Comparison of ENCODE assay signal across 8 cellular contexts in genomic region chr12:42325326-42325775, GRCh38. TPM values are rescaled to one million over a fixed set of nuclear protein-coding genes. Genes with fewer than 3 reads are reported as not detected.
A peak's percentile ranks its signal among the peaks of the same experiment; 100 is the strongest.
DNase-seq lines count a peak whose midpoint lies in the region; ATAC-seq and TF ChIP-seq lines count a peak whose summit lies in the region.

No MANE protein-coding gene starts in this region.

- H3K9me3 Mint-ChIP-seq in activated naive CD4-positive, alpha-beta T cell treated with anti-CD3 and anti-CD28 coated beads, Interleukin-2, amount 50 U/mL, for 24 hours = no peaks in the 10 kb centered on the region
- H3K9me3 Mint-ChIP-seq in MCF 10A (ENCODE audit: unreplicated experiment) = no peaks in the 10 kb centered on the region

- no peak overlapping the region for H3K4ac ChIP-seq in mesendoderm (ENCODE audit: low read depth, low read length)

- no peak for TF ChIP-seq CTCF in MCF 10A (IDR thresholded peaks at IDR 0.05; ENCODE audit: unreplicated experiment)
- TF ChIP-seq CTCF in upper lobe of right lung (IDR thresholded peaks at IDR 0.05) = no peak

- CTCF ChIA-PET in MCF 10A (lab: Yijun Ruan, JAX) = interaction anchor here (0.6 to 1.0 kb wide), 4 partner anchors 69 to 237 kb away, joined by 3 to 4 read pairs (median 3); no protein-coding TSS in a partner anchor

- no CpG with 5 or more reads among the region's 11 CpGs for whole genome bisulfite sequencing in mesendoderm (ENCODE audit: extremely low coverage, insufficient coverage, low lambda C conversion rate)

- H3K79me2 ChIP-seq in mesendoderm (ENCODE audit: control insufficient read depth, insufficient read depth, low read length) = peaks cover 35% of the 10 kb centered on the region

- H3K36me3 ChIP-seq in mesendoderm (ENCODE audit: control insufficient read depth, insufficient read depth, low read length) (no peaks in the 10 kb centered on the region), upper lobe of right lung (peaks cover 22% of the 10 kb centered on the region)

- peak overlapping the region; percentile 88 for H3K18ac ChIP-seq in mesendoderm (ENCODE audit: low read length)

- TSS peak; percentile 68 for BruUV-seq in MCF 10A (replicated peaks; lab: Mats Ljungman, UMichigan)

- no peak overlapping the region for H2BK15ac ChIP-seq in mesendoderm (replicated peaks; ENCODE audit: low read depth)

- ATAC-seq in upper lobe of right lung (no peak), HG03135 (IDR thresholded peaks at IDR 0.05; ENCODE audit: unreplicated experiment) (no peak), HG03521 (IDR thresholded peaks at IDR 0.05; ENCODE audit: unreplicated experiment) (no peak)

- peak overlapping the region; percentile 91 for H3K56ac ChIP-seq in mesendoderm (ENCODE audit: low read length)

- H2BK5ac ChIP-seq in mesendoderm (ENCODE audit: low read length) = no peak overlapping the region

- H2AK5ac ChIP-seq in mesendoderm (ENCODE audit: low read length) = no peak overlapping the region

- peak overlapping the region; percentile 92 for H3K27ac ChIP-seq in mesendoderm (ENCODE audit: low read depth, low read length)
- peak overlapping the region; percentile 89 for H3K27ac ChIP-seq in upper lobe of right lung

- DNase-seq in activated naive CD4-positive, alpha-beta T cell treated with Interleukin-2 at 50 U/mL for 16 hours = no peak
- DNase-seq in MCF 10A (ENCODE audit: unreplicated experiment) (no peak), mesendoderm (no peak), upper lobe of right lung (no peak), HUDEP-2 (lab: John Stamatoyannopoulos, UW; ENCODE audit: unreplicated experiment in 76 of 76) (no peak)

- H3K4me2 ChIP-seq in mesendoderm (ENCODE audit: low read length) = peak overlapping the region; percentile 69

- no peaks in the 10 kb centered on the region for H3K9me3 ChIP-seq in upper lobe of right lung

- H3K4me3 ChIP-seq in mesendoderm (ENCODE audit: low read length) (peak overlapping the region; percentile 92), upper lobe of right lung (peak overlapping the region; percentile 86)

- no peak overlapping the region for H4K8ac ChIP-seq in mesendoderm (ENCODE audit: low read depth, low read length)

- no peak overlapping the region for H4K5ac ChIP-seq in mesendoderm (ENCODE audit: low read length)

- no peak overlapping the region for H3K23ac ChIP-seq in mesendoderm (ENCODE audit: low read length)

- POLR2A ChIA-PET in MCF 10A (lab: Yijun Ruan, JAX) = interaction anchor here (0.6 to 3.5 kb wide), 20 partner anchors 8 to 1481 kb away, joined by 3 to 18 read pairs (median 4); partner anchors contain the start of gene YAF2

- H2BK120ac ChIP-seq in mesendoderm (ENCODE audit: low read depth, low read length) = no peak overlapping the region

- peak overlapping the region; percentile 72 for H3K9ac ChIP-seq in mesendoderm (ENCODE audit: low read length)

- peaks cover 47% of the 10 kb centered on the region for H3K4me1 Mint-ChIP-seq in activated naive CD4-positive, alpha-beta T cell treated with anti-CD3 and anti-CD28 coated beads, Interleukin-2, amount 50 U/mL, for 24 hours
- H3K4me1 Mint-ChIP-seq in MCF 10A (ENCODE audit: insufficient read depth, unreplicated experiment) = peaks cover 22% of the 10 kb centered on the region

- peak overlapping the region; percentile 98 for H3K27ac Mint-ChIP-seq in activated naive CD4-positive, alpha-beta T cell treated with anti-CD3 and anti-CD28 coated beads, Interleukin-2, amount 50 U/mL, for 24 hours
- peak overlapping the region; percentile 99 for H3K27ac Mint-ChIP-seq in MCF 10A (ENCODE audit: low read depth, unreplicated experiment)

- no peaks in the 10 kb centered on the region for H3K27me3 ChIP-seq in mesendoderm (ENCODE audit: insufficient read depth, low read length, poor library complexity)
- H3K27me3 ChIP-seq in upper lobe of right lung = no peaks in the 10 kb centered on the region

- intact Hi-C loops in MCF 10A (cut with micrococcal nuclease) (no loop called here), upper lobe of right lung (cut with DNase I) (no loop called here)

- H3K27me3 Mint-ChIP-seq in activated naive CD4-positive, alpha-beta T cell treated with anti-CD3 and anti-CD28 coated beads, Interleukin-2, amount 50 U/mL, for 24 hours = no peaks in the 10 kb centered on the region
- no peaks in the 10 kb centered on the region for H3K27me3 Mint-ChIP-seq in MCF 10A (ENCODE audit: insufficient read depth, unreplicated experiment)

- peaks cover 9% of the 10 kb centered on the region for H3K36me3 Mint-ChIP-seq in activated naive CD4-positive, alpha-beta T cell treated with anti-CD3 and anti-CD28 coated beads, Interleukin-2, amount 50 U/mL, for 24 hours
- H3K36me3 Mint-ChIP-seq in MCF 10A (ENCODE audit: insufficient read depth, unreplicated experiment) = peaks cover 12% of the 10 kb centered on the region

- peak overlapping the region; percentile 96 for H3K4me3 Mint-ChIP-seq in activated naive CD4-positive, alpha-beta T cell treated with anti-CD3 and anti-CD28 coated beads, Interleukin-2, amount 50 U/mL, for 24 hours
- H3K4me3 Mint-ChIP-seq in MCF 10A (ENCODE audit: unreplicated experiment) = peak overlapping the region; percentile 100

- peaks cover 6% of the 10 kb centered on the region for H3K4me1 ChIP-seq in mesendoderm (ENCODE audit: control insufficient read depth, low read depth, low read length)
- peaks cover 28% of the 10 kb centered on the region for H3K4me1 ChIP-seq in upper lobe of right lung

- H3K79me1 ChIP-seq in mesendoderm (ENCODE audit: low read length) = peaks cover 10% of the 10 kb centered on the region

RNA-seq across cellular contexts. Expression of gene ZCRB1, which starts 0.5 kb away (rescaled TPM):
- 62.2 and 76.7 TPM in 2 replicates for total RNA-seq in MCF 10A (2022)
- 91.2 TPM for polyA plus RNA-seq in mesendoderm (2013, experiment 1 of 2)
- 88.5 TPM for polyA plus RNA-seq in mesendoderm (2013, experiment 2 of 2)
- total RNA-seq in upper lobe of right lung = 36.2 TPM

RNA-seq across cellular contexts. Expression of gene PPHLN1, which starts 0.6 kb away (rescaled TPM):
- total RNA-seq in MCF 10A (2022) (51.1 and 54.5 TPM in 2 replicates), upper lobe of right lung (41.8 TPM)
- 73.7 TPM for polyA plus RNA-seq in mesendoderm (2013, experiment 1 of 2)
- 72.8 TPM for polyA plus RNA-seq in mesendoderm (2013, experiment 2 of 2)
